26 cellular contexts compared by ENCODE assay signal in genomic region chr9:8863064-8863463, GRCh38.
DNase-seq lines count a peak whose midpoint lies in the region; ATAC-seq lines count a peak whose summit lies in the region.
"Had no signal": no experiment of that assay in that cellular context is flagged by ENCODE, and none has a peak within 500 bp of the region (broad histone marks: within the 10 kb centered on the region; RNA-seq: fewer than 3 reads in every experiment).

No MANE protein-coding gene starts in this region.

- in situ Hi-C loops in HAP-1 (cut with MboI; ENCODE audit: low sequenced_read_pairs), result loop anchor here (10.0 kb wide), 1 partner anchor 338 kb away; no protein-coding TSS in a partner anchor

- H3K9me3 ChIP-seq in HAP-1, result no peaks in the 10 kb centered on the region
- H3K9me3 ChIP-seq: adrenal gland; BLaER1 treated with 17β-estradiol and CSF1 and Interleukin-3, amounts not matched to agents 10 nM and 100 nM; Caco-2; ovary; right atrium auricular region; transverse colon had no signal

- peaks cover 14% of the 10 kb centered on the region for H3K4me1 ChIP-seq in HAP-1

- peak; percentile 32 for DNase-seq in DMS79 (lab: John Stamatoyannopoulos, UW)
- peak; percentile 71 for DNase-seq in NCI-H1105 treated with DMSO at 0.1 percent for 48 hours (lab: John Stamatoyannopoulos, UW)
- peak; percentile 28 for DNase-seq in NCI-H345 treated with DMSO at 0.1 percent for 48 hours (lab: John Stamatoyannopoulos, UW; ENCODE audit: unreplicated experiment)
- DNase-seq in glomerular visceral epithelial cell (ENCODE audit: extremely low spot score), result peak; percentile 23
- DNase-seq in SW480 (ENCODE audit: low spot score), result no peak
- DNase-seq in HAP-1 (ENCODE audit: low spot score in 2 of 2), result no peak
- DNase-seq in left colon, result no peak
- DNase-seq: activated CD4-positive, alpha-beta T cell treated with anti-CD3 and anti-CD28 coated beads, Interleukin-2, amount 50 U/mL, for 48 hours; activated naive CD4-positive, alpha-beta T cell treated with anti-CD3 and anti-CD28 coated beads for 36 hours; adrenal gland; brain microvascular endothelial cell; Caco-2; effector CD4-positive, alpha-beta T cell; glutamatergic neuron; HFFc6; kidney; MV-4-11; NCI-H2029; NCI-H82; ovary; stimulated activated CD4-positive, alpha-beta T cell treated with anti-CD3 and anti-CD28 coated beads, Interleukin-2, amount 100 ng/mL, for 24 hours; transverse colon had no signal

- H3K27me3 ChIP-seq in HAP-1 (ENCODE audit: low read depth), result no peaks in the 10 kb centered on the region
- H3K27me3 ChIP-seq: brain microvascular endothelial cell, ovary, right atrium auricular region had no signal

- no peaks in the 10 kb centered on the region for H3K36me3 ChIP-seq in HAP-1 (replicated peaks)
- H3K36me3 ChIP-seq: adrenal gland; BLaER1 treated with 17β-estradiol and CSF1 and Interleukin-3, amounts not matched to agents 10 nM and 100 nM; brain microvascular endothelial cell; ovary; right atrium auricular region; transverse colon had no signal

- intact Hi-C loops in left colon (cut with DNase I, micrococcal nuclease), result no loop called here

- no peak for ATAC-seq in left colon
- ATAC-seq: activated CD4-positive, CD25-positive, alpha-beta regulatory T cell treated with anti-CD3 and anti-CD28 coated beads, Interleukin-2, amount 50 U/mL, for 24 hours had no signal

- H3K4me3 ChIP-seq in HAP-1, result no peak overlapping the region
- H3K4me3 ChIP-seq: adrenal gland; BLaER1 treated with 17β-estradiol and CSF1 and Interleukin-3, amounts not matched to agents 10 nM and 100 nM; lung; ovary; right atrium auricular region; transverse colon had no signal

Comparison
In these comparisons a context has a peak if more than half of its experiments do, and no peak if none do; other contexts are left out.
1. DNase-seq: peak in DMS79 (single experiment), NCI-H1105 treated with DMSO at 0.1 percent for 48 hours (single experiment), NCI-H345 treated with DMSO at 0.1 percent for 48 hours (single experiment) and glomerular visceral epithelial cell (single experiment); none in SW480 (single experiment), HAP-1 (0 of 2) and left colon (0 of 2).